In genomic region chr4:184898793-184899192, GRCh38 we compare ENCODE assay signal across 25 cellular contexts.
"Had no signal": no experiment of that assay in that cellular context is flagged by ENCODE, and none has a peak within 500 bp of the region (broad histone marks: within the 10 kb centered on the region; RNA-seq: fewer than 3 reads in every experiment).

No MANE protein-coding gene starts in this region.

- H3K36me3 ChIP-seq: cardiac muscle cell, gastroesophageal sphincter, left ventricle myocardium inferior, pancreas, right atrium auricular region, uterus had no signal

- H3K9me3 ChIP-seq: pancreas, psoas muscle, right atrium auricular region, uterus had no signal

- H2AFZ ChIP-seq: hepatocyte had no signal

- H3K27ac ChIP-seq: cardiac muscle cell, coronary artery, gastroesophageal sphincter, hepatocyte, left ventricle myocardium inferior, pancreas, psoas muscle, right atrium auricular region, uterus had no signal

- H3K4me2 ChIP-seq: hepatocyte had no signal

- H3K79me2 ChIP-seq: hepatocyte had no signal

- H3K9me3 Mint-ChIP-seq: activated CD8-positive, alpha-beta T cell treated with anti-CD3 and anti-CD28 coated beads for 36 hours; effector memory CD8-positive, alpha-beta T cell had no signal

- ATAC-seq: activated CD8-positive, alpha-beta T cell treated with anti-CD3 and anti-CD28 coated beads for 36 hours; activated naive CD8-positive, alpha-beta T cell treated with anti-CD3 and anti-CD28 coated beads, Interleukin-2, amount 50 U/mL, for 24 hours; activated T-cell treated with anti-CD3 and anti-CD28 coated beads, Interleukin-2, amount 50 U/mL, for 4 hours; activated T-helper 17 cell treated with anti-CD3 and anti-CD28 coated beads, Interleukin-2, amount 50 U/mL, for 72 hours; effector memory CD8-positive, alpha-beta T cell; stimulated activated naive CD8-positive, alpha-beta T cell treated with anti-CD3 and anti-CD28 coated beads, Interleukin-15, Interleukin-2, amounts not matched to agents 100 U/mL and 50 U/mL, for 24 hours; WTC11 had no signal

- H3K4me3 ChIP-seq: cardiac muscle cell, coronary artery, gastroesophageal sphincter, hepatocyte, left ventricle myocardium inferior, pancreas, psoas muscle, right atrium auricular region, uterus had no signal

- H3K36me3 Mint-ChIP-seq: type B pancreatic cell, WTC11 had no signal

- H3K27me3 ChIP-seq: cardiac muscle cell, hepatocyte, pancreas, right atrium auricular region, uterus had no signal

- H3K27ac Mint-ChIP-seq: activated CD8-positive, alpha-beta T cell treated with anti-CD3 and anti-CD28 coated beads for 36 hours; activated naive CD8-positive, alpha-beta T cell treated with anti-CD3 and anti-CD28 coated beads, Interleukin-2, amount 50 U/mL, for 24 hours; activated T-helper 17 cell treated with anti-CD3 and anti-CD28 coated beads, Interleukin-2, amount 50 U/mL, for 72 hours; effector memory CD8-positive, alpha-beta T cell; type B pancreatic cell; WTC11 had no signal

- H3K4me1 ChIP-seq: gastroesophageal sphincter, pancreas, right atrium auricular region, uterus had no signal

- DNase-seq: activated CD4-positive, alpha-beta T cell treated with anti-CD3 and anti-CD28 coated beads, Interleukin-2, amount 50 U/mL, for 1 hour; activated CD8-positive, alpha-beta T cell treated with anti-CD3 and anti-CD28 coated beads for 36 hours; activated gamma-delta T cell treated with Interleukin-2 at 50 U/mL for 16 hours; activated naive CD4-positive, alpha-beta T cell treated with anti-CD3 and anti-CD28 coated beads, Interleukin-2, amount 50 U/mL, for 16 hours; activated naive CD8-positive, alpha-beta T cell treated with anti-CD3 and anti-CD28 coated beads, Interleukin-2, amount 50 U/mL, for 24 hours; activated T-cell treated with anti-CD3 and anti-CD28 coated beads, Interleukin-2, amount 50 U/mL, for 4 hours; cerebellar nuclear complex; effector memory CD8-positive, alpha-beta T cell; islet precursor cell; stimulated activated CD4-positive, alpha-beta T cell treated with anti-CD3 and anti-CD28 coated beads, Interleukin-15, amount 100 ng/mL, for 24 hours; stimulated activated CD4-positive, alpha-beta T cell treated with anti-CD3 and anti-CD28 coated beads, Interleukin-2, amount 100 ng/mL, for 24 hours; stimulated activated naive CD8-positive, alpha-beta T cell treated with anti-CD3 and anti-CD28 coated beads, Interleukin-15, Interleukin-2, amounts not matched to agents 100 U/mL and 50 U/mL, for 24 hours; T-helper 2 cell; uterus had no signal
